Comparison of ENCODE assay signal across 8 cellular contexts in genomic region chr18:32470136-32470712, GRCh38. TPM values are rescaled to one million over a fixed set of nuclear protein-coding genes. Genes with fewer than 3 reads are reported as not detected.
DNase-seq lines count a peak whose midpoint lies in the region; TF ChIP-seq lines count a peak whose summit lies in the region.

No MANE protein-coding gene starts in this region.

- H3K9me3 ChIP-seq in CD8-positive, alpha-beta memory T cell (ENCODE audit: low read length): no peaks in the 10 kb centered on the region
- no peaks in the 10 kb centered on the region for H3K9me3 ChIP-seq in GM23248 (ENCODE audit: low read depth)
- no peaks in the 10 kb centered on the region for H3K9me3 ChIP-seq in duodenal mucosa (ENCODE audit: control insufficient read depth in 1 of 2, low read length in 2 of 2)

- peaks cover 0 to 2% (median 0%) of the 10 kb centered on the region in 3 donors for H3K36me3 Mint-ChIP-seq in CD8-positive, alpha-beta memory T cell
- H3K36me3 Mint-ChIP-seq in type B pancreatic cell: no peaks in the 10 kb centered on the region

- TF ChIP-seq CTCF in type B pancreatic cell (conservative IDR thresholded peaks at IDR 0.05): no peak

- H3K4me1 ChIP-seq in CD8-positive, alpha-beta memory T cell (ENCODE audit: insufficient read depth, low read length): peaks cover 13% of the 10 kb centered on the region
- no peaks in the 10 kb centered on the region for H3K4me1 ChIP-seq in GM23248 (ENCODE audit: insufficient read depth)
- H3K4me1 ChIP-seq in duodenal mucosa (ENCODE audit: control insufficient read depth in 1 of 2, insufficient read depth in 2 of 2, low read length in 2 of 2): peaks cover 24 to 30% of the 10 kb centered on the region in 2 donors

- H3K27ac Mint-ChIP-seq in CD8-positive, alpha-beta memory T cell: peak overlapping the region in 1 of 8 donors; percentile 58
- H3K27ac Mint-ChIP-seq in type B pancreatic cell: peak overlapping the region; percentile 65

- H3K4me3 ChIP-seq in CD8-positive, alpha-beta memory T cell (ENCODE audit: low read length): peak overlapping the region; percentile 11
- H3K4me3 ChIP-seq in GM23248 (peak overlapping the region; percentile 80), duodenal mucosa (ENCODE audit: low read depth in 1 of 2, low read length in 2 of 2) (peak overlapping the region; percentile 72 to 77)

- H3K36me3 ChIP-seq in CD8-positive, alpha-beta memory T cell (ENCODE audit: insufficient read depth, low read length): no peaks in the 10 kb centered on the region
- H3K36me3 ChIP-seq in GM23248 (ENCODE audit: low read depth) (no peaks in the 10 kb centered on the region), duodenal mucosa (ENCODE audit: control insufficient read depth in 1 of 2, insufficient read depth in 2 of 2, low read length in 2 of 2) (no peaks in the 10 kb centered on the region)

- POLR2A ChIA-PET in CD8-positive, alpha-beta memory T cell (lab: Charles Lee): no interaction called here

- CTCF ChIA-PET in CD8-positive, alpha-beta memory T cell (lab: Charles Lee): interaction anchor here (0.8 to 1.5 kb wide), 3 partner anchors 181 to 528 kb away, joined by 3 to 5 read pairs (median 3); partner anchors contain the start of gene TRAPPC8

- H3K9me2 ChIP-seq in GM23248 (ENCODE audit: insufficient read depth): no peaks in the 10 kb centered on the region

- peaks cover 26 to 39% (median 34%) of the 10 kb centered on the region in 3 donors for H3K4me1 Mint-ChIP-seq in CD8-positive, alpha-beta memory T cell
- peaks cover 14% of the 10 kb centered on the region for H3K4me1 Mint-ChIP-seq in type B pancreatic cell (ENCODE audit: unreplicated experiment)

- in situ Hi-C loops in GM23248 (cut with MboI) (no loop called here), SK-MEL-5 (cut with HindIII; ENCODE audit: low pct_unique_long_range_greater_than_20kb, low sequenced_read_pairs) (no loop called here)

- no peaks in the 10 kb centered on the region for H4K20me1 ChIP-seq in GM23248 (ENCODE audit: insufficient read depth)

- peaks cover 5% of the 10 kb centered on the region; the same call in 1 of the 2 replicates for H3F3A ChIP-seq in GM23248 (ENCODE audit: insufficient read depth)

- peak overlapping the region; percentile 73 to 91 (median 83) for H3K4me3 Mint-ChIP-seq in CD8-positive, alpha-beta memory T cell
- H3K4me3 Mint-ChIP-seq in type B pancreatic cell: peak overlapping the region; percentile 89

- DNase-seq in CD8-positive, alpha-beta memory T cell: peak in 1 of 5 donors; percentile 10
- peak; percentile 63 for DNase-seq in GM23248
- DNase-seq in SK-MEL-5 (ENCODE audit: low read depth, low spot score): peak; percentile 27
- peak; percentile 35 to 44 for DNase-seq in lung microvascular endothelial cell (ENCODE audit: low read depth in 2 of 2)
- peak; percentile 71 for DNase-seq in type B pancreatic cell (ENCODE audit: extremely low spot score, unreplicated experiment)
- no peak for DNase-seq in A172 (ENCODE audit: low spot score)
- DNase-seq in cerebellar cortex (ENCODE audit: low spot score): no peak

- H3K79me2 ChIP-seq in GM23248 (ENCODE audit: insufficient read depth): no peaks in the 10 kb centered on the region

- H3K9me3 Mint-ChIP-seq in CD8-positive, alpha-beta memory T cell: peaks cover 0 to 4% (median 0%) of the 10 kb centered on the region in 5 donors
- no peaks in the 10 kb centered on the region for H3K9me3 Mint-ChIP-seq in type B pancreatic cell

- H2AFZ ChIP-seq in GM23248: peak overlapping the region; percentile 86

- H3K27me3 Mint-ChIP-seq in CD8-positive, alpha-beta memory T cell: peaks cover 30 to 40% of the 10 kb centered on the region in 2 donors
- peaks cover 20% of the 10 kb centered on the region for H3K27me3 Mint-ChIP-seq in type B pancreatic cell

- peaks cover 16% of the 10 kb centered on the region for H3K27me3 ChIP-seq in CD8-positive, alpha-beta memory T cell (ENCODE audit: insufficient read depth, low read length, poor library complexity, severe bottlenecking)
- H3K27me3 ChIP-seq in GM23248 (replicated peaks; ENCODE audit: insufficient read depth): peaks cover 3% of the 10 kb centered on the region; the same call in 1 of the 2 replicates
- H3K27me3 ChIP-seq in duodenal mucosa (ENCODE audit: control insufficient read depth in 1 of 2, insufficient read depth in 2 of 2, low read length in 2 of 2): peaks cover 0 to 4% of the 10 kb centered on the region in 2 donors

- H3K4me2 ChIP-seq in GM23248 (ENCODE audit: unreplicated experiment): peak overlapping the region; percentile 84

- 0 to 1% methylated on average over 14 to 65 of the region's 81 CpGs for WGBS in GM23248 (ENCODE audit: low coverage in 1 of 2, low lambda C conversion rate in 2 of 2, missing lambda C conversion rate in 2 of 2), 2 experiments

- H3K27ac ChIP-seq in CD8-positive, alpha-beta memory T cell (ENCODE audit: low read depth, low read length): no peak overlapping the region
- H3K27ac ChIP-seq in GM23248 (no peak overlapping the region), duodenal mucosa (ENCODE audit: low read depth, low read length) (peak overlapping the region; percentile 62)

- H3K9ac ChIP-seq in GM23248: peak overlapping the region; percentile 59
- peak overlapping the region; percentile 42 to 48 for H3K9ac ChIP-seq in duodenal mucosa (ENCODE audit: low read depth in 1 of 2, low read length in 2 of 2)

RNA-seq across cellular contexts. Expression of gene GAREM1, which starts 0.5 kb away (rescaled TPM):
- not detected for total RNA-seq in CD8-positive, alpha-beta memory T cell
- not detected for polyA plus RNA-seq in CD8-positive, alpha-beta memory T cell
- 0.51 and 1.2 TPM in 2 replicates for total RNA-seq in GM23248 (2014; rRNA removed; shearing (Covaris generic))
- polyA plus RNA-seq in GM23248 (2016; fragmentation: Nextera tagmentation; extraction: Ambion mirVana): 0.19 and 0.30 TPM in 2 replicates
- total RNA-seq in SK-MEL-5 (2014; rRNA removed; shearing (Covaris generic)): 6.9 and 8.6 TPM in 2 replicates
- polyA plus RNA-seq in SK-MEL-5 (2015; cell fraction: cytosol; rRNA removed): 7.0 and 8.8 TPM in 2 replicates
- 2.6 and 5.6 TPM in 2 replicates for polyA plus RNA-seq in SK-MEL-5 (2015; cell fraction: nucleus; rRNA removed)
- total RNA-seq in lung microvascular endothelial cell (0.20 and 0.22 TPM in 2 replicates), type B pancreatic cell (ENCODE audit: low replicate concordance) (17.8 and 20.7 TPM in 2 replicates)
- not detected in 2 replicates for total RNA-seq in A172 (2014; rRNA removed; shearing (Covaris generic))

Comparison
In these comparisons a context has a peak if more than half of its experiments do, and no peak if none do; other contexts are left out.
1. DNase-seq: peak in GM23248 (single experiment), SK-MEL-5 (single experiment), lung microvascular endothelial cell (2 of 2) and type B pancreatic cell (single experiment); none in A172 (single experiment) and cerebellar cortex (single experiment).
2. H3K4me3 ChIP-seq: peak in every context shown above with its lines; median percentile 80 in GM23248; 74 in duodenal mucosa; 11 in CD8-positive, alpha-beta memory T cell.